21 cellular contexts compared by ENCODE assay signal in genomic region chr19:1466018-1466460, GRCh38. TPM values are rescaled to one million over a fixed set of nuclear protein-coding genes. Genes with fewer than 3 reads are reported as not detected.
DNase-seq lines count a peak whose midpoint lies in the region; ATAC-seq and TF ChIP-seq lines count a peak whose summit lies in the region.
"Had no signal": no experiment of that assay in that cellular context is flagged by ENCODE, and none has a peak within 500 bp of the region (broad histone marks: within the 10 kb centered on the region; RNA-seq: fewer than 3 reads in every experiment).

No MANE protein-coding gene starts in this region.

- CTCF ChIA-PET in RWPE1 (lab: Yijun Ruan, JAX) = interaction anchor here (0.6 to 2.3 kb wide), 5 partner anchors 13 to 954 kb away, joined by 3 to 11 read pairs (median 5); no protein-coding TSS in a partner anchor

- DNase-seq in GM06990 (ENCODE audit: extremely low read depth, insufficient read length) (peak; percentile 15), RWPE1 (ENCODE audit: low spot score) (no peak), hepatocyte (ENCODE audit: low spot score) (no peak), colonic mucosa (no peak), KBM-7 (no peak)
- DNase-seq: central memory CD4-positive, alpha-beta T cell; DMS 273 treated with DMSO at 0.1 percent for 48 hours; EL; GM23248; NCI-H1092 treated with DMSO at 0.1 percent for 48 hours; NCI-H187 treated with DMSO at 0.1 percent for 48 hours; NCI-H2171 treated with DMSO at 0.1 percent for 48 hours; NCI-H510A treated with DMSO at 0.1 percent for 48 hours; SJCRH30; stimulated activated CD4-positive, alpha-beta T cell treated with anti-CD3 and anti-CD28 coated beads, Interleukin-4, amount 100 ng/mL, for 4 hours; stimulated activated naive B cell treated with anti-CD40 and anti-IgM and Interleukin-4, amounts not matched to agents 10 μg/mL and 1 μg/mL and 100 μg/mL, for 72 hours; T1000 had no signal

- no peak overlapping the region for H2AFZ ChIP-seq in hepatocyte
- H2AFZ ChIP-seq: GM23248 had no signal

- peaks cover 57% of the 10 kb centered on the region for H4K20me1 ChIP-seq in hepatocyte (ENCODE audit: insufficient read depth, poor library complexity, severe bottlenecking)

- in situ Hi-C loops in KBM-7 (cut with MboI; ENCODE audit: low pct_unique_long_range_greater_than_20kb, low sequenced_read_pairs) = no loop called here

- TF ChIP-seq CTCF in GM06990 (IDR thresholded peaks at IDR 0.05; ENCODE audit: insufficient read depth, low read length, poor library complexity, severe bottlenecking) = no peak
- peak; percentile 42 for TF ChIP-seq CTCF in RWPE1 (conservative IDR thresholded peaks at IDR 0.05; ENCODE audit: low read depth)
- no peak for TF ChIP-seq CTCF in hepatocyte (IDR thresholded peaks at IDR 0.05; ENCODE audit: poor library complexity)
- no peak for TF ChIP-seq CTCF in colonic mucosa (IDR thresholded peaks at IDR 0.05)

- H3K4me1 ChIP-seq in hepatocyte (ENCODE audit: insufficient read depth) = peaks cover 38% of the 10 kb centered on the region
- peaks cover 29% of the 10 kb centered on the region for H3K4me1 ChIP-seq in skeletal muscle satellite cell (ENCODE audit: control insufficient read depth, insufficient read depth, low read length)
- H3K4me1 ChIP-seq in colonic mucosa = peaks cover 31% of the 10 kb centered on the region
- H3K4me1 ChIP-seq: SJCRH30 had no signal

- ATAC-seq in HG03442 (IDR thresholded peaks at IDR 0.05; ENCODE audit: unreplicated experiment) = no peak
- ATAC-seq: CD8-positive, alpha-beta T cell had no signal

- intact Hi-C loops in colonic mucosa (cut with DNase I) = no loop called here

- POLR2A ChIA-PET in RWPE1 (lab: Yijun Ruan, JAX; ENCODE audit: low non-redundant PET) = no interaction called here

- no peaks in the 10 kb centered on the region; the same call in 1 of the 2 replicates for H3K27me3 ChIP-seq in GM06990 (replicated peaks; ENCODE audit: control insufficient read depth, insufficient read depth, low read length)
- H3K27me3 ChIP-seq in hepatocyte = peaks cover 53% of the 10 kb centered on the region
- H3K27me3 ChIP-seq in skeletal muscle satellite cell (ENCODE audit: control insufficient read depth, insufficient read depth, low read length) = peaks cover 25% of the 10 kb centered on the region
- peaks cover 58% of the 10 kb centered on the region for H3K27me3 ChIP-seq in colonic mucosa
- H3K27me3 ChIP-seq: SJCRH30 had no signal

- WGBS in hepatocyte (ENCODE audit: low lambda C conversion rate, missing lambda C conversion rate) = 40% methylated on average over 39 of the region's 41 CpGs

- H3K9ac ChIP-seq in skeletal muscle satellite cell (ENCODE audit: low read depth, low read length) (no peak overlapping the region), colonic mucosa (ENCODE audit: low read depth in 2 of 2, low read length in 2 of 2) (no peak overlapping the region)
- H3K9ac ChIP-seq: GM23248 had no signal

- H3K79me2 ChIP-seq in hepatocyte = no peaks in the 10 kb centered on the region

- no peaks in the 10 kb centered on the region for H3K9me2 ChIP-seq in hepatocyte (replicated peaks; ENCODE audit: insufficient read depth)

- H3K4me3 ChIP-seq in GM06990 (replicated peaks; ENCODE audit: low read depth, low read length) (no peak overlapping the region), hepatocyte (no peak overlapping the region), skeletal muscle satellite cell (ENCODE audit: low read length) (no peak overlapping the region), colonic mucosa (no peak overlapping the region)
- H3K4me3 ChIP-seq: GM23248, right lobe of liver, SJCRH30 had no signal

- H3K27ac ChIP-seq in RWPE1 = peak overlapping the region; percentile 52
- no peak overlapping the region for H3K27ac ChIP-seq in hepatocyte
- no peak overlapping the region for H3K27ac ChIP-seq in colonic mucosa
- H3K27ac ChIP-seq: GM23248, right lobe of liver, SJCRH30 had no signal

- H3K4me2 ChIP-seq in hepatocyte (peak overlapping the region; percentile 73), skeletal muscle satellite cell (ENCODE audit: low read length) (peak overlapping the region; percentile 12)

- H3K36me3 ChIP-seq in GM06990 (ENCODE audit: control insufficient read depth, insufficient read depth, low read length) = no peaks in the 10 kb centered on the region
- no peaks in the 10 kb centered on the region for H3K36me3 ChIP-seq in hepatocyte (replicated peaks; ENCODE audit: insufficient read depth, low read depth)
- no peaks in the 10 kb centered on the region for H3K36me3 ChIP-seq in skeletal muscle satellite cell (ENCODE audit: insufficient read depth, low read length)
- H3K36me3 ChIP-seq in colonic mucosa = no peaks in the 10 kb centered on the region
- H3K36me3 ChIP-seq: right lobe of liver, SJCRH30 had no signal

- H3K9me3 ChIP-seq in hepatocyte (ENCODE audit: low read depth) = no peaks in the 10 kb centered on the region
- H3K9me3 ChIP-seq in skeletal muscle satellite cell (replicated peaks; ENCODE audit: low read length) = no peaks in the 10 kb centered on the region
- H3K9me3 ChIP-seq in colonic mucosa = no peaks in the 10 kb centered on the region
- H3K9me3 ChIP-seq: right lobe of liver, SJCRH30 had no signal

RNA-seq across cellular contexts. Expression of gene C19orf25, which starts 13.0 kb away (rescaled TPM):
- total RNA-seq in hepatocyte (36.3 and 36.4 TPM in 2 replicates), colonic mucosa (10 to 100 TPM; 27.3 to 46.9 TPM)
- polyA plus RNA-seq in hepatocyte = 43.6 and 65.0 TPM in 2 replicates
- 25.3 and 32.4 TPM in 2 replicates for total RNA-seq in skeletal muscle satellite cell (2012; rRNA removed)

RNA-seq across cellular contexts. Expression of gene APC2, which starts 16.1 kb away (rescaled TPM):
- total RNA-seq in hepatocyte (0.24 and 1.2 TPM in 2 replicates), colonic mucosa (under 1 TPM; 0.05 to 0.42 TPM)
- polyA plus RNA-seq in hepatocyte = 0.36 and 0.40 TPM in 2 replicates
- under 0.01 and 0.51 TPM in 2 replicates for total RNA-seq in skeletal muscle satellite cell (2012; rRNA removed)

RNA-seq across cellular contexts. Expression of gene PCSK4, which starts 24.1 kb away (rescaled TPM):
- 2.8 and 7.7 TPM in 2 replicates for total RNA-seq in hepatocyte
- 9.6 and 16.2 TPM in 2 replicates for polyA plus RNA-seq in hepatocyte
- 0.87 and 2.8 TPM in 2 replicates for total RNA-seq in skeletal muscle satellite cell (2012; rRNA removed)
- total RNA-seq in colonic mucosa = 1 to 10 TPM; 4.1 to 5.8 TPM

RNA-seq across cellular contexts. Expression of gene REEP6, which starts 24.9 kb away (rescaled TPM):
- total RNA-seq in hepatocyte (80.8 and 88.9 TPM in 2 replicates), colonic mucosa (1 to 10 TPM; 5.0 to 6.4 TPM)
- 179 and 218 TPM in 2 replicates for polyA plus RNA-seq in hepatocyte
- total RNA-seq in skeletal muscle satellite cell (2012; rRNA removed) = 3.0 and 3.3 TPM in 2 replicates

RNA-seq across cellular contexts. Expression of gene RPS15, which starts 27.8 kb away (rescaled TPM):
- total RNA-seq in hepatocyte (1,556 and 1,885 TPM in 2 replicates), colonic mucosa (1,000 to 10,000 TPM; 1,055 to 1,445 TPM)
- 938 and 950 TPM in 2 replicates for polyA plus RNA-seq in hepatocyte
- total RNA-seq in skeletal muscle satellite cell (2012; rRNA removed) = 803 and 928 TPM in 2 replicates
